In the genomic region with DNA sequence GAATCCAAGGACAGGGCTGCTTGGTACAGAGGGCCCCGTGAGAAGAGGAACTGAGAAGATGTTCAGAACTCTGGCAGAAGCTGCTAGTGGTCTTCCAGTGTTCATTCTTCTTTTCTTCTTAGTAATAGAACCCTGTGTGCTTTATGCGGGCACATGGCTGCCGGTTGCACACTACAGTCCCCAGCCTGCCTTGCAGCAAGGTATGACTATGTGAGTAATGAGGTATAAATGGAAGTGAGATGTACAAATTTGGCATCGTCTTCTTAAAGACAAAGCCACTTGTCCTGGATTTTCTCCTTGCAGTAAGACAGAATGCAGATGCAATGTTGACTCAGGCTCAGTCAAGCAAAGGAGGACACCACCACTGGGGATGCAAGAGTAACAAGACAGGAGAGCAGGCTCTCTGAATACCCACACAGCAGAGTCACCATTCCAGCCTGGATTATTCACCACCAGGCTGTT, we compare ENCODE assay signal across 12 cellular contexts. TPM values are rescaled to one million over a fixed set of nuclear protein-coding genes. Genes with fewer than 3 reads are reported as not detected.
DNase-seq lines count a peak whose midpoint lies in the region; ATAC-seq and TF ChIP-seq lines count a peak whose summit lies in the region.
"Had no signal": no experiment of that assay in that cellular context is flagged by ENCODE, and none has a peak within 500 bp of the region (broad histone marks: within the 10 kb centered on the region; RNA-seq: fewer than 3 reads in every experiment).

No MANE protein-coding gene starts in this region.

- DNase-seq in inferior parietal cortex (ENCODE audit: extremely low spot score) (peak; percentile 56), HAP-1 (ENCODE audit: low spot score in 2 of 2) (no peak), right atrium auricular region (ENCODE audit: low spot score) (no peak)
- no peak for DNase-seq in activated T-helper 2 cell treated with anti-CD3 and anti-CD28 coated beads, Interferon-gamma antibody, Interleukin-2, Interleukin-4, amounts not matched to agents 10 μg/mL and 5 μg/mL and 100 μg/mL, durations not matched to agents 14 hours and 24 hours and 36 hours (ENCODE audit: low spot score)
- DNase-seq: activated T-cell treated with anti-CD3 and anti-CD28 coated beads, Interleukin-2, amount 50 U/mL, for 48 hours; erythroblast; naive thymus-derived CD8-positive, alpha-beta T cell had no signal

- no peaks in the 10 kb centered on the region for H3K9me3 Mint-ChIP-seq in activated T-helper 2 cell treated with anti-CD3 and anti-CD28 coated beads, Interferon-gamma antibody, Interleukin-2, Interleukin-4, amounts not matched to agents 10 μg/mL and 5 μg/mL and 100 μg/mL, durations not matched to agents 14 hours and 24 hours and 36 hours

- in situ Hi-C loops in HAP-1 (cut with MboI; ENCODE audit: low sequenced_read_pairs), result no loop called here

- TF ChIP-seq CTCF in right atrium auricular region (IDR thresholded peaks at IDR 0.05), result no peak

- H3K4me3 ChIP-seq in HAP-1 (no peak overlapping the region), right atrium auricular region (no peak overlapping the region)

- no peak overlapping the region for H3K4me3 Mint-ChIP-seq in activated T-helper 2 cell treated with anti-CD3 and anti-CD28 coated beads, Interferon-gamma antibody, Interleukin-2, Interleukin-4, amounts not matched to agents 10 μg/mL and 5 μg/mL and 100 μg/mL, durations not matched to agents 14 hours and 24 hours and 36 hours (ENCODE audit: low read depth)
- H3K4me3 Mint-ChIP-seq: naive thymus-derived CD8-positive, alpha-beta T cell had no signal

- no peak overlapping the region for H3K27ac Mint-ChIP-seq in activated T-helper 2 cell treated with anti-CD3 and anti-CD28 coated beads, Interferon-gamma antibody, Interleukin-2, Interleukin-4, amounts not matched to agents 10 μg/mL and 5 μg/mL and 100 μg/mL, durations not matched to agents 14 hours and 24 hours and 36 hours
- H3K27ac Mint-ChIP-seq: naive thymus-derived CD8-positive, alpha-beta T cell had no signal

- H3K27me3 Mint-ChIP-seq in activated T-helper 2 cell treated with anti-CD3 and anti-CD28 coated beads, Interferon-gamma antibody, Interleukin-2, Interleukin-4, amounts not matched to agents 10 μg/mL and 5 μg/mL and 100 μg/mL, durations not matched to agents 14 hours and 24 hours and 36 hours (ENCODE audit: low read depth), result peaks cover 9% of the 10 kb centered on the region

- peaks cover 8% of the 10 kb centered on the region for H3K4me1 Mint-ChIP-seq in activated T-helper 2 cell treated with anti-CD3 and anti-CD28 coated beads, Interferon-gamma antibody, Interleukin-2, Interleukin-4, amounts not matched to agents 10 μg/mL and 5 μg/mL and 100 μg/mL, durations not matched to agents 14 hours and 24 hours and 36 hours (ENCODE audit: low read depth)

- H3K4me1 ChIP-seq in HAP-1 (no peaks in the 10 kb centered on the region), right atrium auricular region (peaks cover 3 to 12% of the 10 kb centered on the region in 2 donors)

- intact Hi-C loops in activated T-helper 2 cell treated with anti-CD3 and anti-CD28 coated beads, Interferon-gamma antibody, Interleukin-2, Interleukin-4, amounts not matched to agents 10 μg/mL and 5 μg/mL and 100 μg/mL, durations not matched to agents 14 hours and 24 hours and 36 hours (cut with micrococcal nuclease), result loop anchor here (2.0 to 10.0 kb wide), 2 partner anchors 43 to 627 kb away; no protein-coding TSS in a partner anchor

- H3K27ac ChIP-seq in right atrium auricular region, result no peak overlapping the region

- ATAC-seq in GM18520 (IDR thresholded peaks at IDR 0.05; ENCODE audit: unreplicated experiment) (peak; percentile 53), GM21786 (IDR thresholded peaks at IDR 0.05; ENCODE audit: unreplicated experiment) (peak; percentile 85), HG03521 (IDR thresholded peaks at IDR 0.05; ENCODE audit: unreplicated experiment) (peak; percentile 58), HG02970 (IDR thresholded peaks at IDR 0.05; ENCODE audit: low FRiP score, unreplicated experiment) (no peak)
- ATAC-seq: naive thymus-derived CD8-positive, alpha-beta T cell; Right ventricle myocardium inferior had no signal

- H3K9me3 ChIP-seq in HAP-1 (no peaks in the 10 kb centered on the region), right atrium auricular region (no peaks in the 10 kb centered on the region)

- H3K36me3 ChIP-seq in HAP-1 (replicated peaks) (no peaks in the 10 kb centered on the region), right atrium auricular region (no peaks in the 10 kb centered on the region)

- H3K36me3 Mint-ChIP-seq in activated T-helper 2 cell treated with anti-CD3 and anti-CD28 coated beads, Interferon-gamma antibody, Interleukin-2, Interleukin-4, amounts not matched to agents 10 μg/mL and 5 μg/mL and 100 μg/mL, durations not matched to agents 14 hours and 24 hours and 36 hours (ENCODE audit: low read depth), result no peaks in the 10 kb centered on the region

- H3K27me3 ChIP-seq in HAP-1 (ENCODE audit: low read depth), result no peaks in the 10 kb centered on the region
- H3K27me3 ChIP-seq in right atrium auricular region, result no peaks in the 10 kb centered on the region

RNA-seq across cellular contexts. Expression of a gene that starts 15.0 kb away (rescaled TPM):
- 12.6 and 13.5 TPM in 2 replicates for total RNA-seq in activated T-helper 2 cell treated with anti-CD3 and anti-CD28 coated beads, Interferon-gamma antibody, Interleukin-2, Interleukin-4, amounts not matched to agents 10 μg/mL and 5 μg/mL and 100 μg/mL, durations not matched to agents 14 hours and 24 hours and 36 hours
- total RNA-seq in right atrium auricular region, result 100 to 1,000 TPM; 200 to 342 TPM

Comparison
In these comparisons a context has a peak if more than half of its experiments do, and no peak if none do; other contexts are left out.
1. RNA of a gene that starts 15.0 kb away (total RNA-seq): 200 to 342 TPM in right atrium auricular region; 12.6 to 13.5 TPM in activated T-helper 2 cell treated with anti-CD3 and anti-CD28 coated beads, Interferon-gamma antibody, Interleukin-2, Interleukin-4, amounts not matched to agents 10 μg/mL and 5 μg/mL and 100 μg/mL, durations not matched to agents 14 hours and 24 hours and 36 hours; every median in the first group is over 10 times any median in the second.